8 cellular contexts compared by ENCODE assay signal in the genomic region with DNA sequence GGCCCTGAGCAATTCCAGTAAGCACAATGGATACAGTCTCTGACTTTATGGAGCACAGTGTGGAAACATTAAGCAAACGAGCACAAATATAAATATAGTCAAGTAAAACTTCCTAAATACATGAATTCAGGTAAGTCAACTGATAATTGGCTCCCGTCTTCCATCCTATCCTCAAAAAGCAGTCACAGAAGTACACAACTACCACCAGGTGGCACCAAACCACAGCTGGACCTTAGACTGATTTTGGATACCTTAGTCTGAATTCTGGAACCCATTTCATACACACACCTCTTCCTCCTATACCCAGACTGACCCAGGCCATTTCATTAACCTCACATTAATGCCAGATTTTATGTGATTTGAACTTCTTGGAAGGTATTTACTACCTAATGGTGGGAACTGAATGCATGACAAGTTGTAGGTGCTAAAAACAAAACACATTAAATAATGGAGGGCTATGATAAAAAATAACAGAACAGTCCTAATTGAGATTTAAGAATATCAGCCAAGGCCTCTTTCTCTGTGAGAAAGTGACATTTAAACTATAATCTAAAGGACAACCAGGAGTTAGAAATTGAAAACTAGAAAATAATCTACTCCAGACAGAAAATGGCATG.
A peak's percentile ranks its signal among the peaks of the same experiment; 100 is the strongest.
DNase-seq lines count a peak whose midpoint lies in the region; ATAC-seq, FAIRE-seq and TF ChIP-seq lines count a peak whose summit lies in the region.

No MANE protein-coding gene starts in this region.

- no peak overlapping the region for H2AFZ ChIP-seq in HepG2 (ENCODE audit: low read length)

- no peak overlapping the region for H3K27ac Mint-ChIP-seq in chondrocyte (ENCODE audit: unreplicated experiment)

- CTCF ChIA-PET in HepG2 (lab: Yijun Ruan, JAX; ENCODE audit: low intra/inter-chr PET ratio, low total read pairs), result interaction anchor here (1.0 to 2.3 kb wide), 4 partner anchors 68 to 196 kb away, joined by 3 to 26 read pairs (median 9); no protein-coding TSS in a partner anchor

- no peaks in the 10 kb centered on the region for H3K9me3 Mint-ChIP-seq in chondrocyte (ENCODE audit: low read depth)

- WGBS in HepG2 (ENCODE audit: low lambda C conversion rate), result 29% methylated on average over 2 of the region's 2 CpGs

- no peak for TF ChIP-seq EP300 in HepG2 (IDR thresholded peaks at IDR 0.05; ENCODE audit: low read depth in 2 of 2, low read length in 2 of 2)
- no peak for TF ChIP-seq EP300 in HepG2 (CRISPR knock-in tag; IDR thresholded peaks at IDR 0.05; ENCODE audit: borderline replicate concordance)

- no peaks in the 10 kb centered on the region for H3K36me3 Mint-ChIP-seq in chondrocyte (ENCODE audit: low read depth)

- no peaks in the 10 kb centered on the region; a peak in 1 of 5 replicates for H3K36me3 ChIP-seq in HepG2 (replicated peaks in 1 of 2; ENCODE audit: control insufficient read depth in 1 of 2, insufficient read depth in 2 of 2, low read length in 2 of 2)

- peak; percentile 70 for TF ChIP-seq RAD21 in HepG2 (CRISPR knock-in tag; IDR thresholded peaks at IDR 0.05)

- H4K20me1 ChIP-seq in HepG2 (ENCODE audit: insufficient read depth, low read length), result no peaks in the 10 kb centered on the region

- H3K9me3 ChIP-seq in HepG2 (ENCODE audit: low read length), result no peaks in the 10 kb centered on the region

- no peak overlapping the region for H3K4me3 ChIP-seq in AG09309 (ENCODE audit: control insufficient read depth, low read depth, low read length)
- no peak overlapping the region for H3K4me3 ChIP-seq in HepG2 (replicated peaks in 1 of 3; ENCODE audit: insufficient read depth in 1 of 3, low read depth in 2 of 3, low read length in 3 of 3)

- no peak overlapping the region for H3K4me2 ChIP-seq in HepG2 (ENCODE audit: low read depth, low read length)

- peak; percentile 89 for TF ChIP-seq CTCF in AG09309 (IDR thresholded peaks at IDR 0.05; ENCODE audit: control insufficient read depth, insufficient read depth, low read depth, low read length, missing control alignments)
- TF ChIP-seq CTCF in chondrocyte (IDR thresholded peaks at IDR 0.05), result peak; percentile 96
- TF ChIP-seq CTCF in HepG2 (CRISPR knock-in tag; IDR thresholded peaks at IDR 0.05), result peak; percentile 87

- no peaks in the 10 kb centered on the region for H3K27me3 Mint-ChIP-seq in chondrocyte (ENCODE audit: low read depth)

- no peaks in the 10 kb centered on the region for H3K27me3 ChIP-seq in HepG2 (ENCODE audit: control insufficient read depth in 1 of 2, insufficient read depth in 2 of 2, low read length in 2 of 2)

- POLR2A ChIA-PET in HepG2 (lab: Yijun Ruan, JAX), result no interaction called here

- no peaks in the 10 kb centered on the region for H3K4me1 ChIP-seq in HepG2 (ENCODE audit: insufficient read depth, low read length)

- peak; percentile 58 for DNase-seq in AG09309 (ENCODE audit: low read depth)
- DNase-seq in NCI-H446 treated with DMSO at 0.1 percent for 48 hours (lab: John Stamatoyannopoulos, UW), result peak; percentile 7
- DNase-seq in activated CD4-positive, alpha-beta T cell treated with anti-CD3 and anti-CD28 coated beads for 1 hour, result peak; percentile 55
- no peak for DNase-seq in chondrocyte (ENCODE audit: low spot score)
- DNase-seq in HepG2 (ENCODE audit: low spot score), result peak; percentile 82
- peak; percentile 33 to 65 (median 44) for DNase-seq in stimulated activated CD4-positive, alpha-beta T cell treated with anti-CD3 and anti-CD28 coated beads, TNF-alpha, amount 100 ng/mL, for 4 hours (ENCODE audit: low read depth in 3 of 3)

- intact Hi-C loops in HepG2 (cut with micrococcal nuclease; ENCODE audit: unreplicated experiment), result loop anchor here (1.0 to 2.0 kb wide), 3 partner anchors 68 to 201 kb away; partner anchors contain the start of gene NAA15

- no peak for TF ChIP-seq POLR2A in HepG2 (IDR thresholded peaks at IDR 0.05; ENCODE audit: insufficient read depth in 1 of 2, low read depth in 2 of 2, low read length in 2 of 2)

- ATAC-seq in GM18861 (IDR thresholded peaks at IDR 0.05; ENCODE audit: unreplicated experiment), result peak; percentile 90
- peak; percentile 96 for ATAC-seq in HG03354 (IDR thresholded peaks at IDR 0.05; ENCODE audit: poor library complexity, severe bottlenecking, unreplicated experiment)
- peak; percentile 86 for ATAC-seq in HepG2

- FAIRE-seq in HepG2 (lab: Jason Lieb, UNC), result peak; percentile 77

- H3K4me3 Mint-ChIP-seq in chondrocyte (ENCODE audit: unreplicated experiment), result no peak overlapping the region

- H3K9ac ChIP-seq in HepG2 (ENCODE audit: insufficient read depth, low read depth, low read length), result no peak overlapping the region

- no peaks in the 10 kb centered on the region for H3K4me1 Mint-ChIP-seq in chondrocyte (ENCODE audit: low read depth)

- H3K27ac ChIP-seq in HepG2 (ENCODE audit: extremely low read length, insufficient read depth, low read length), result no peak overlapping the region

- BruUV-seq in HepG2 (replicated peaks; lab: Mats Ljungman, UMichigan), result no TSS peak

- H3K79me2 ChIP-seq in HepG2 (ENCODE audit: insufficient read depth, low read length), result no peaks in the 10 kb centered on the region

- in situ Hi-C loops in HepG2 (cut with HindIII; ENCODE audit: extremely low pct_ligation_motif_present, low pct_unique_long_range_greater_than_20kb), result no loop called here

TF ChIP-seq in HepG2, 621 proteins besides CTCF, POLR2A, EP300 and RAD21:
- TF ChIP-seq SMC3 (IDR thresholded peaks at IDR 0.05; ENCODE audit: low read length) (peak; percentile 84), TOE1 (CRISPR knock-in tag; IDR thresholded peaks at IDR 0.05) (no peak), STAG1 (CRISPR knock-in tag; IDR thresholded peaks at IDR 0.05) (peak; percentile 88)
